30 cellular contexts compared by ENCODE assay signal in the genomic region with DNA sequence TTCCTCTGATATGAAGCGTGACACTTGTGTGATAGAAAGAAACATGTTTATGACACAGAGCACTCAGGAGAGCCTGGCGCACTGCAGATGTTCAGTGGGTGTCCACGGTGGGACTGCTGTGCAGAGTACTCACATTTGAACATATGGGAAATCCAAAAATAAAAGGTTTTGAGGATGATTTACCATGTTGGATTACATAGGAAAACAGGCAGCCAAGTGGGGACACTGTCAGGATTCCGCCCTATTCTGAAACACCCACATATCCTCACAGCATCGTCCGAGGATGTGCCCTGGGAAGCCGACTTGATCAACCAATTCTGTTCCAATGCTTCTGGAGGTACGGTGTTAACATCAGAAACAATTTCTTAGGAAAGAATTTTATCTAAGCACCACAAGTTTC.
"Had no signal": no experiment of that assay in that cellular context is flagged by ENCODE, and none has a peak within 500 bp of the region (broad histone marks: within the 10 kb centered on the region; RNA-seq: fewer than 3 reads in every experiment).

No MANE protein-coding gene starts in this region.

- H3K79me2 ChIP-seq: parathyroid adenoma had no signal

- H3K4me1 ChIP-seq: colonic mucosa, foreskin keratinocyte, gastroesophageal sphincter, parathyroid adenoma had no signal

- ATAC-seq: foreskin keratinocyte; gastroesophageal sphincter; heart left ventricle; left lung; natural killer cell; right lobe of liver; stimulated activated naive CD8-positive, alpha-beta T cell treated with anti-CD3 and anti-CD28 coated beads, Interleukin-15, amount 100 ng/mL, for 72 hours had no signal

- H3K4me1 Mint-ChIP-seq: natural killer cell had no signal

- H3K4me3 ChIP-seq: colonic mucosa, esophagus muscularis mucosa, gastroesophageal sphincter, heart left ventricle, left lung, right lobe of liver, suprapubic skin, thyroid gland had no signal

- H3K36me3 ChIP-seq: colonic mucosa, esophagus muscularis mucosa, gastroesophageal sphincter, heart left ventricle, left lung, neutrophil, right lobe of liver, suprapubic skin, thyroid gland had no signal

- H3K9ac ChIP-seq: parathyroid adenoma had no signal

- H3K27me3 Mint-ChIP-seq: dendritic cell treated with granulocyte-macrophage colony-stimulating factor and Interleukin-4, amounts not matched to agents 40 ng/mL and 50 ng/mL, for 4 days; progenitor cell of endocrine pancreas; type B pancreatic cell had no signal

- H3K27ac Mint-ChIP-seq: natural killer cell, progenitor cell of endocrine pancreas, type B pancreatic cell had no signal

- H3K4me3 Mint-ChIP-seq: dendritic cell treated with granulocyte-macrophage colony-stimulating factor and Interleukin-4, amounts not matched to agents 40 ng/mL and 50 ng/mL, for 4 days; natural killer cell; neural crest cell; stimulated activated naive CD8-positive, alpha-beta T cell treated with anti-CD3 and anti-CD28 coated beads, Interleukin-15, amount 100 ng/mL, for 72 hours; type B pancreatic cell had no signal

- FAIRE-seq: endothelial cell of umbilical vein, islet of Langerhans, small intestine had no signal

- H3K36me3 Mint-ChIP-seq: natural killer cell, type B pancreatic cell had no signal

- H3K27ac ChIP-seq: colonic mucosa, esophagus muscularis mucosa, foreskin keratinocyte, gastroesophageal sphincter, heart left ventricle, left lung, neutrophil, parathyroid adenoma, right lobe of liver, suprapubic skin, thyroid gland had no signal

- DNase-seq: colonic mucosa; effector memory CD4-positive, alpha-beta T cell; foreskin keratinocyte; heart left ventricle; hippocampal formation; left cardiac atrium; left lung; mesenchymal stem cell; midbrain; natural killer cell; right lobe of liver; small intestine; stimulated activated CD4-positive, alpha-beta T cell treated with anti-CD3 and anti-CD28 coated beads, Interleukin-12 subunit alpha, Interleukin-12 subunit beta, amount 100 ng/mL, for 4 hours; stimulated activated CD4-positive, alpha-beta T cell treated with anti-CD3 and anti-CD28 coated beads, Interleukin-1b, Interleukin-23, amount 100 ng/mL, for 48 hours; stimulated activated CD4-positive, alpha-beta T cell treated with anti-CD3 and anti-CD28 coated beads, Interleukin-4, amount 100 ng/mL, for 1 hour; stimulated activated CD8-positive, alpha-beta memory T cell treated with anti-CD3 and anti-CD28 coated beads, Interleukin-4, amount 100 ng/mL, for 48 hours; stimulated activated naive CD4-positive, alpha-beta T cell; stimulated activated naive CD8-positive, alpha-beta T cell treated with anti-CD3 and anti-CD28 coated beads, Interleukin-15, amount 100 ng/mL, for 72 hours; thyroid gland had no signal

- H2AFZ ChIP-seq: parathyroid adenoma had no signal

- H3K9me3 ChIP-seq: colonic mucosa, esophagus muscularis mucosa, gastroesophageal sphincter, heart left ventricle, left lung, neutrophil, right lobe of liver, suprapubic skin, thyroid gland had no signal

- H3K27me3 ChIP-seq: colonic mucosa, esophagus muscularis mucosa, gastroesophageal sphincter, heart left ventricle, left lung, right lobe of liver, suprapubic skin, thyroid gland had no signal

- H3K9me3 Mint-ChIP-seq: dendritic cell treated with granulocyte-macrophage colony-stimulating factor and Interleukin-4, amounts not matched to agents 40 ng/mL and 50 ng/mL, for 4 days; natural killer cell; neural crest cell; stimulated activated naive CD8-positive, alpha-beta T cell treated with anti-CD3 and anti-CD28 coated beads, Interleukin-15, amount 100 ng/mL, for 72 hours; type B pancreatic cell had no signal
